In the genomic region with DNA sequence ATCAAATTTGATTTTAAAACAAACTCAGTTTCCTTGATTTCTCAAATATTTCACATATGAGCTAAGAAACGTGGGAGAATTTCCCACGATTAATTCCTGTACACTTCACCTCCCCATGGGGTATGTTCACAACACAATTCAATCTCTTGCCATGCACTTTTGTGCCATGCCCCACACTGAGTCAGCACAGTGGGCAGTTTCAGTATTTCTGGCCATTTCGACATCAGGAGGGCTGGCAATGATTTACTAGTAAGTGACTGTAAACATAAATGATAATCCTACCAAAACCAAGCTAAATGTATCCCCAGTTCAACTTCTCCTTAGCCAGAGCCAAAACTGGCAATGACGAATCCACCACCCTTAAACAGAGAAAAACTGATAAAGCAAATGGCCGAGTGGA, we compare ENCODE assay signal across 1 cellular context.
TF ChIP-seq lines count a peak whose summit lies in the region.

No MANE protein-coding gene starts in this region.

TF ChIP-seq in GM12878, 131 proteins besides CTCF, POLR2A, EP300 and RAD21 (continued from another document):
- no peak for TF ChIP-seq PML (IDR thresholded peaks at IDR 0.05; ENCODE audit: low read length)
- TF ChIP-seq, protein P1, sequence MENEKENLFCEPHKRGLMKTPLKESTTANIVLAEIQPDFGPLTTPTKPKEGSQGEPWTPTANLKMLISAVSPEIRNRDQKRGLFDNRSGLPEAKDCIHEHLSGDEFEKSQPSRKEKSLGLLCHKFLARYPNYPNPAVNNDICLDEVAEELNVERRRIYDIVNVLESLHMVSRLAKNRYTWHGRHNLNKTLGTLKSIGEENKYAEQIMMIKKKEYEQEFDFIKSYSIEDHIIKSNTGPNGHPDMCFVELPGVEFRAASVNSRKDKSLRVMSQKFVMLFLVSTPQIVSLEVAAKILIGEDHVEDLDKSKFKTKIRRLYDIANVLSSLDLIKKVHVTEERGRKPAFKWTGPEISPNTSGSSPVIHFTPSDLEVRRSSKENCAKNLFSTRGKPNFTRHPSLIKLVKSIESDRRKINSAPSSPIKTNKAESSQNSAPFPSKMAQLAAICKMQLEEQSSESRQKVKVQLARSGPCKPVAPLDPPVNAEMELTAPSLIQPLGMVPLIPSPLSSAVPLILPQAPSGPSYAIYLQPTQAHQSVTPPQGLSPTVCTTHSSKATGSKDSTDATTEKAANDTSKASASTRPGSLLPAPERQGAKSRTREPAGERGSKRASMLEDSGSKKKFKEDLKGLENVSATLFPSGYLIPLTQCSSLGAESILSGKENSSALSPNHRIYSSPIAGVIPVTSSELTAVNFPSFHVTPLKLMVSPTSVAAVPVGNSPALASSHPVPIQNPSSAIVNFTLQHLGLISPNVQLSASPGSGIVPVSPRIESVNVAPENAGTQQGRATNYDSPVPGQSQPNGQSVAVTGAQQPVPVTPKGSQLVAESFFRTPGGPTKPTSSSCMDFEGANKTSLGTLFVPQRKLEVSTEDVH (IDR thresholded peaks at IDR 0.05; ENCODE audit: low read depth, partially characterized antibody) = no peak
- no peak for TF ChIP-seq CBFB (IDR thresholded peaks at IDR 0.05; ENCODE audit: low read depth)
- no peak for TF ChIP-seq RB1 (IDR thresholded peaks at IDR 0.05; ENCODE audit: borderline replicate concordance)
- no peak for TF ChIP-seq RBBP5 (conservative IDR thresholded peaks at IDR 0.05)
- TF ChIP-seq, protein P2, sequence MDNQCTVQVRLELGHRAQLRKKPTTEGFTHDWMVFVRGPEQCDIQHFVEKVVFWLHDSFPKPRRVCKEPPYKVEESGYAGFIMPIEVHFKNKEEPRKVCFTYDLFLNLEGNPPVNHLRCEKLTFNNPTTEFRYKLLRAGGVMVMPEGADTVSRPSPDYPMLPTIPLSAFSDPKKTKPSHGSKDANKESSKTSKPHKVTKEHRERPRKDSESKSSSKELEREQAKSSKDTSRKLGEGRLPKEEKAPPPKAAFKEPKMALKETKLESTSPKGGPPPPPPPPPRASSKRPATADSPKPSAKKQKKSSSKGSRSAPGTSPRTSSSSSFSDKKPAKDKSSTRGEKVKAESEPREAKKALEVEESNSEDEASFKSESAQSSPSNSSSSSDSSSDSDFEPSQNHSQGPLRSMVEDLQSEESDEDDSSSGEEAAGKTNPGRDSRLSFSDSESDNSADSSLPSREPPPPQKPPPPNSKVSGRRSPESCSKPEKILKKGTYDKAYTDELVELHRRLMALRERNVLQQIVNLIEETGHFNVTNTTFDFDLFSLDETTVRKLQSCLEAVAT (IDR thresholded peaks at IDR 0.05) = no peak
- TF ChIP-seq BHLHE40 (IDR thresholded peaks at IDR 0.05; ENCODE audit: borderline replicate concordance in 1 of 2, low read depth in 2 of 2, low read length in 1 of 2) = no peak
- no peak for TF ChIP-seq EGR1 (IDR thresholded peaks at IDR 0.05; ENCODE audit: borderline replicate concordance in 1 of 2, low read depth in 2 of 2, low read length in 2 of 2)
- TF ChIP-seq ATF3 (IDR thresholded peaks at IDR 0.05; ENCODE audit: borderline replicate concordance, extremely low read depth, low read depth, low read length) = no peak
- TF ChIP-seq BMI1 (IDR thresholded peaks at IDR 0.05; ENCODE audit: borderline replicate concordance) = no peak
- no peak for TF ChIP-seq NFIC (IDR thresholded peaks at IDR 0.05; ENCODE audit: low read depth, low read length)
- TF ChIP-seq TCF7 (IDR thresholded peaks at IDR 0.05; ENCODE audit: borderline replicate concordance) = no peak
- TF ChIP-seq ETV6 (conservative IDR thresholded peaks at IDR 0.05 in 1 of 2, IDR thresholded peaks at IDR 0.05 in 1 of 2; ENCODE audit: borderline replicate concordance in 1 of 2, low read depth in 1 of 2) = no peak
- no peak for TF ChIP-seq NR2C2 (IDR thresholded peaks at IDR 0.05; ENCODE audit: borderline replicate concordance, control insufficient read depth, insufficient read length, low read depth)
TF ChIP-seq in GM12878: peak in this region for 0.
